Comparison of ENCODE assay signal across 16 cellular contexts in the genomic region with DNA sequence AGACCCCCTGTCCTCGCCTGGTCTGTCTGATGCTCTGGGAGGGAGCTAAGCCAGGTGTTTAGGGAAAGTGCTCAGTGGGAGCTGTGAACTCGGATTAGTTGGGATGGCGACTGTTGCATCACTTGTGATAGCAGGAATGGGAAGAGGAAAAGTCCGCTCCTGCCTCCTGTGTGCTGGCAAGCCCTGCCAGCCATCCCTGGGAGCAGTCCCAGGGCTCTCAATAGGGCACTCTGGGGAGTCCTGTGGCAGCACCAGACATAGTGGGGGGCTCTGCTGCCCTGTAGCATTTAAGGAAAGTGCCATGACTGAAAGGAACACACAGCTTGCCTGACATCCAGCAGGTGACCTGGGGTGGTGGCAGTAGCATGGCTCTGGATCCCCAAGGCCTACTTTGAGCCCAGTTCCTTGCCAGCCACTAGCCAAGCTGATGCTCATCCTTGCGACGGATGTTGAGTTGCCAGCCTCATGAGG.
DNase-seq lines count a peak whose midpoint lies in the region; ATAC-seq, FAIRE-seq and TF ChIP-seq lines count a peak whose summit lies in the region.
"Had no signal": no experiment of that assay in that cellular context is flagged by ENCODE, and none has a peak within 500 bp of the region (broad histone marks: within the 10 kb centered on the region; RNA-seq: fewer than 3 reads in every experiment).

No MANE protein-coding gene starts in this region.

- ATAC-seq in HepG2 = no peak
- ATAC-seq: CD8-positive, alpha-beta T cell; Panc1 had no signal

- POLR2A ChIA-PET in HepG2 (lab: Yijun Ruan, JAX) = interaction anchor here (0.7 kb wide), 1 partner anchor 16 kb away, joined by 3 read pairs; no protein-coding TSS in a partner anchor

- CTCF ChIA-PET in HepG2 (lab: Yijun Ruan, JAX; ENCODE audit: low intra/inter-chr PET ratio, low total read pairs) = no interaction called here

- H3K27ac ChIP-seq in liver (ENCODE audit: low read depth in 1 of 2, low read length in 2 of 2) = no peak overlapping the region
- H3K27ac ChIP-seq in HepG2 (ENCODE audit: extremely low read length, insufficient read depth, low read length) = no peak overlapping the region
- no peak overlapping the region for H3K27ac ChIP-seq in endodermal cell (ENCODE audit: low read depth, low read length)
- H3K27ac ChIP-seq in vagina = no peak overlapping the region

- H3K27me3 ChIP-seq in liver (ENCODE audit: control insufficient read depth in 4 of 4, insufficient read depth in 4 of 4, low read length in 3 of 4) (no peaks in the 10 kb centered on the region), HepG2 (ENCODE audit: control insufficient read depth in 1 of 2, insufficient read depth in 2 of 2, low read length in 2 of 2) (peaks cover 0 to 22% of the 10 kb centered on the region in 2 experiments; a peak in 2 of 5 replicates), endodermal cell (ENCODE audit: control insufficient read depth, insufficient read depth, low read length, poor library complexity, severe bottlenecking) (no peaks in the 10 kb centered on the region), vagina (no peaks in the 10 kb centered on the region)

- H2AFZ ChIP-seq in HepG2 (ENCODE audit: low read length) = no peak overlapping the region

- in situ Hi-C loops in HepG2 (cut with HindIII; ENCODE audit: extremely low pct_ligation_motif_present, low pct_unique_long_range_greater_than_20kb) = no loop called here
- in situ Hi-C loops in GM13976 (cut with MboI; ENCODE audit: low sequenced_read_pairs, unreplicated experiment) = no loop called here

- H3K36me3 ChIP-seq in liver (ENCODE audit: control insufficient read depth in 4 of 4, insufficient read depth in 3 of 4, low read depth in 1 of 4, low read length in 3 of 4) (peaks cover 0 to 7% (median 1%) of the 10 kb centered on the region in 4 donors), HepG2 (replicated peaks in 1 of 2; ENCODE audit: control insufficient read depth in 1 of 2, insufficient read depth in 2 of 2, low read length in 2 of 2) (no peaks in the 10 kb centered on the region), endodermal cell (ENCODE audit: control insufficient read depth, insufficient read depth, low read length) (peaks cover 17% of the 10 kb centered on the region), vagina (no peaks in the 10 kb centered on the region)

- H3K4me1 Mint-ChIP-seq in endodermal cell (no peaks in the 10 kb centered on the region), osteocyte (ENCODE audit: unreplicated experiment) (peaks cover 7% of the 10 kb centered on the region)

- H3K27me3 Mint-ChIP-seq in endodermal cell (ENCODE audit: insufficient read depth) = no peaks in the 10 kb centered on the region
- no peaks in the 10 kb centered on the region for H3K27me3 Mint-ChIP-seq in osteocyte (ENCODE audit: unreplicated experiment)
- H3K27me3 Mint-ChIP-seq: B cell had no signal

- H3K27ac Mint-ChIP-seq in endodermal cell = peak overlapping the region; percentile 53
- H3K27ac Mint-ChIP-seq in osteocyte (ENCODE audit: unreplicated experiment) = no peak overlapping the region
- H3K27ac Mint-ChIP-seq: B cell; CD8-positive, alpha-beta T cell had no signal

- no peak for FAIRE-seq in HepG2 (lab: Jason Lieb, UNC)

- H3K36me3 Mint-ChIP-seq in endodermal cell (ENCODE audit: low read depth) = peaks cover 17% of the 10 kb centered on the region
- H3K36me3 Mint-ChIP-seq in osteocyte (ENCODE audit: unreplicated experiment) = peaks cover 15% of the 10 kb centered on the region
- H3K36me3 Mint-ChIP-seq: CD8-positive, alpha-beta T cell had no signal

- TF ChIP-seq CTCF in liver (IDR thresholded peaks at IDR 0.05; ENCODE audit: low read depth, low read length, missing input control) = no peak
- TF ChIP-seq CTCF in HepG2 (CRISPR knock-in tag; IDR thresholded peaks at IDR 0.05) = no peak
- no peak for TF ChIP-seq CTCF in endodermal cell (conservative IDR thresholded peaks at IDR 0.05)
- TF ChIP-seq CTCF in osteocyte (IDR thresholded peaks at IDR 0.05) = no peak
- no peak for TF ChIP-seq CTCF in vagina (IDR thresholded peaks at IDR 0.05)
- TF ChIP-seq CTCF in GM13976 (IDR thresholded peaks at IDR 0.05; ENCODE audit: borderline replicate concordance, control extremely low read depth, extremely low read depth, insufficient read depth, missing control alignments) = no peak

- TF ChIP-seq RAD21 in liver (IDR thresholded peaks at IDR 0.05) (peak in 1 of 2 donors; percentile 23), HepG2 (CRISPR knock-in tag; IDR thresholded peaks at IDR 0.05) (no peak)

- peaks cover 19 to 46% (median 35%) of the 10 kb centered on the region in 4 donors for H3K4me1 ChIP-seq in liver (ENCODE audit: control insufficient read depth in 4 of 4, insufficient read depth in 4 of 4, low read length in 3 of 4)
- H3K4me1 ChIP-seq in HepG2 (ENCODE audit: insufficient read depth, low read length) = no peaks in the 10 kb centered on the region
- H3K4me1 ChIP-seq in endodermal cell (ENCODE audit: control insufficient read depth, insufficient read depth, low read length) = no peaks in the 10 kb centered on the region
- peaks cover 33% of the 10 kb centered on the region for H3K4me1 ChIP-seq in vagina

- no peaks in the 10 kb centered on the region for H4K20me1 ChIP-seq in HepG2 (ENCODE audit: insufficient read depth, low read length)

- no peak for TF ChIP-seq POLR2A in HepG2 (IDR thresholded peaks at IDR 0.05; ENCODE audit: insufficient read depth in 1 of 2, low read depth in 2 of 2, low read length in 2 of 2)
- TF ChIP-seq POLR2A in vagina (IDR thresholded peaks at IDR 0.05) = no peak

- DNase-seq in HepG2 (ENCODE audit: low spot score) (no peak), endodermal cell (no peak), osteocyte (ENCODE audit: extremely low spot score, unreplicated experiment) (peak; percentile 73), vagina (ENCODE audit: extremely low spot score in 2 of 2) (peak; percentile 81 to 87), NCI-H2107 treated with DMSO at 0.1 percent for 48 hours (lab: John Stamatoyannopoulos, UW; ENCODE audit: unreplicated experiment) (no peak), GM13976 (ENCODE audit: low spot score) (no peak)
- DNase-seq: DMS79 treated with DMSO at 0.1 percent for 48 hours, H7, NCI-H1048, NCI-H2227 treated with DMSO at 0.1 percent for 48 hours, NCI-H524, SHP77 had no signal

- no peak overlapping the region for H3K4me2 ChIP-seq in HepG2 (ENCODE audit: low read depth, low read length)

- 88% methylated on average over 6 of the region's 6 CpGs for WGBS in liver
- 62% methylated on average over 3 of the region's 6 CpGs for WGBS in HepG2 (ENCODE audit: low lambda C conversion rate)
- WGBS in endodermal cell (ENCODE audit: insufficient coverage in 1 of 2, insufficient read length in 1 of 2), 2 experiments = 86 to 89% methylated on average over 2 to 6 of the region's 6 CpGs

- H3K4me3 Mint-ChIP-seq in endodermal cell (no peak overlapping the region), osteocyte (ENCODE audit: unreplicated experiment) (no peak overlapping the region)
- H3K4me3 Mint-ChIP-seq: B cell; CD8-positive, alpha-beta T cell had no signal

- no peak overlapping the region for H3K4me3 ChIP-seq in liver (ENCODE audit: low read depth in 1 of 3, low read length in 3 of 3)
- H3K4me3 ChIP-seq in HepG2 (replicated peaks in 1 of 3; ENCODE audit: insufficient read depth in 1 of 3, low read depth in 2 of 3, low read length in 3 of 3) = no peak overlapping the region
- no peak overlapping the region for H3K4me3 ChIP-seq in endodermal cell (ENCODE audit: low read length)
- no peak overlapping the region for H3K4me3 ChIP-seq in vagina

- H3K9me3 Mint-ChIP-seq in endodermal cell (no peaks in the 10 kb centered on the region), osteocyte (ENCODE audit: unreplicated experiment) (no peaks in the 10 kb centered on the region)
- H3K9me3 Mint-ChIP-seq: CD8-positive, alpha-beta T cell had no signal

- no peaks in the 10 kb centered on the region for H3K9me3 ChIP-seq in liver (ENCODE audit: control insufficient read depth in 4 of 4, low read length in 3 of 4)
- no peaks in the 10 kb centered on the region for H3K9me3 ChIP-seq in HepG2 (ENCODE audit: low read length)
- H3K9me3 ChIP-seq in endodermal cell (ENCODE audit: control insufficient read depth, low read length) = no peaks in the 10 kb centered on the region
- H3K9me3 ChIP-seq in vagina = no peaks in the 10 kb centered on the region

- BruUV-seq in HepG2 (replicated peaks; lab: Mats Ljungman, UMichigan) = no TSS peak

- intact Hi-C loops in HepG2 (cut with micrococcal nuclease; ENCODE audit: unreplicated experiment) = no loop called here
- intact Hi-C loops in vagina (cut with DNase I) = loop anchor here (10.0 kb wide), 1 partner anchor 122 kb away; the partner anchor contains the start of gene ZNF618

- H3K9ac ChIP-seq in liver (ENCODE audit: low read depth in 1 of 2, low read length in 2 of 2) = no peak overlapping the region
- no peak overlapping the region for H3K9ac ChIP-seq in HepG2 (ENCODE audit: insufficient read depth, low read depth, low read length)
- H3K9ac ChIP-seq in endodermal cell (ENCODE audit: extremely low read depth, low read length, poor library complexity, severe bottlenecking) = no peak overlapping the region

- H3K79me2 ChIP-seq in HepG2 (ENCODE audit: insufficient read depth, low read length) = no peaks in the 10 kb centered on the region

- TF ChIP-seq EP300 in HepG2 (IDR thresholded peaks at IDR 0.05; ENCODE audit: low read depth in 2 of 2, low read length in 2 of 2) (no peak), HepG2 (CRISPR knock-in tag; IDR thresholded peaks at IDR 0.05; ENCODE audit: borderline replicate concordance) (no peak)

TF ChIP-seq in liver, 16 proteins besides CTCF, POLR2A, EP300 and RAD21:
- TF ChIP-seq RXRA (IDR thresholded peaks at IDR 0.05) (no peak), MAX (IDR thresholded peaks at IDR 0.05) (peak; percentile 25)
TF ChIP-seq in liver: peak in this region for 1.

TF ChIP-seq in HepG2, 621 proteins besides CTCF, POLR2A, EP300 and RAD21 (continues in another document):
- no peak for TF ChIP-seq CBFB (CRISPR knock-in tag; IDR thresholded peaks at IDR 0.05)
- TF ChIP-seq HMGA1 (CRISPR knock-in tag; conservative IDR thresholded peaks at IDR 0.05) = no peak
- no peak for TF ChIP-seq IKZF4 (CRISPR knock-in tag; IDR thresholded peaks at IDR 0.05; ENCODE audit: borderline replicate concordance, low read depth, not compliant biosample characterization)
- TF ChIP-seq ZFP1 (CRISPR knock-in tag; IDR thresholded peaks at IDR 0.05) = no peak

Comparison
In these comparisons a context has a peak if more than half of its experiments do, and no peak if none do; other contexts are left out.
1. DNase-seq: peak in osteocyte (single experiment) and vagina (2 of 2); none in HepG2 (single experiment), endodermal cell (single experiment), NCI-H2107 treated with DMSO at 0.1 percent for 48 hours (single experiment) and GM13976 (single experiment).